8 cellular contexts compared by ENCODE assay signal in genomic region chr20:63863798-63864544, GRCh38. TPM values are rescaled to one million over a fixed set of nuclear protein-coding genes. Genes with fewer than 3 reads are reported as not detected.
DNase-seq lines count a peak whose midpoint lies in the region; ATAC-seq and TF ChIP-seq lines count a peak whose summit lies in the region.

No MANE protein-coding gene starts in this region.

- peaks cover under 1% of the 10 kb centered on the region for H3K27me3 Mint-ChIP-seq in neural progenitor cell (ENCODE audit: insufficient read depth, low read depth)

- CTCF ChIA-PET in RWPE1 (lab: Yijun Ruan, JAX), result interaction anchor here (0.6 to 2.4 kb wide), 11 partner anchors 9 to 1141 kb away, joined by 3 to 11 read pairs (median 4); partner anchors contain the start of gene LIME1

- no peaks in the 10 kb centered on the region for H3K36me3 ChIP-seq in neural progenitor cell
- H3K36me3 ChIP-seq in stomach smooth muscle (ENCODE audit: control insufficient read depth in 2 of 2, insufficient read depth in 2 of 2, low read length in 2 of 2), result peaks cover 3 to 5% of the 10 kb centered on the region in 2 donors

- no peaks in the 10 kb centered on the region for H3K27me3 ChIP-seq in neural progenitor cell
- peaks cover 0 to under 1% of the 10 kb centered on the region in 2 donors for H3K27me3 ChIP-seq in stomach smooth muscle (ENCODE audit: control insufficient read depth in 1 of 2, insufficient read depth in 2 of 2, low read length in 2 of 2)

- no peak overlapping the region for H3K27ac Mint-ChIP-seq in neural progenitor cell

- peaks cover 24% of the 10 kb centered on the region for H3F3A ChIP-seq in neural progenitor cell (ENCODE audit: low read depth)

- peak overlapping the region; percentile 96 for H3K27ac ChIP-seq in RWPE1
- no peak overlapping the region for H3K27ac ChIP-seq in neural progenitor cell
- peak overlapping the region; percentile 85 for H3K27ac ChIP-seq in stomach smooth muscle (ENCODE audit: low read length)

- DNase-seq in DMS53 treated with DMSO at 0.1 percent for 48 hours (lab: John Stamatoyannopoulos, UW; ENCODE audit: unreplicated experiment) (peak; percentile 76), KBM-7 (peak; percentile 97), RWPE1 (ENCODE audit: low spot score) (peak; percentile 78), fibroblast of villous mesenchyme (ENCODE audit: low read depth) (peak; percentile 84), neural progenitor cell (ENCODE audit: low spot score) (peak; percentile 91)
- peak; percentile 74 for DNase-seq in activated effector memory CD4-positive, alpha-beta T cell treated with Interleukin-2 at 50 U/mL for 16 hours

- peak overlapping the region; percentile 64 for H2AFZ ChIP-seq in neural progenitor cell (replicated peaks)

- peak; percentile 73 for ATAC-seq in GM21515 (IDR thresholded peaks at IDR 0.05; ENCODE audit: unreplicated experiment)

- H3K9me3 Mint-ChIP-seq in neural progenitor cell, result no peaks in the 10 kb centered on the region

- peak; percentile 94 for TF ChIP-seq CTCF in RWPE1 (conservative IDR thresholded peaks at IDR 0.05; ENCODE audit: low read depth)
- peak; percentile 68 for TF ChIP-seq CTCF in fibroblast of villous mesenchyme (IDR thresholded peaks at IDR 0.05; ENCODE audit: insufficient read depth, low read depth, low read length)
- peak; percentile 65 for TF ChIP-seq CTCF in neural progenitor cell (IDR thresholded peaks at IDR 0.05)

- H3K9me3 ChIP-seq in neural progenitor cell (ENCODE audit: low read depth) (no peaks in the 10 kb centered on the region), stomach smooth muscle (ENCODE audit: control insufficient read depth in 2 of 2, low read length in 2 of 2) (no peaks in the 10 kb centered on the region)

- peak overlapping the region; percentile 35 for H3K9ac ChIP-seq in neural progenitor cell
- peak overlapping the region; percentile 83 to 94 for H3K9ac ChIP-seq in stomach smooth muscle (ENCODE audit: low read length in 2 of 2)

- H3K4me3 Mint-ChIP-seq in neural progenitor cell, result peak overlapping the region; percentile 98

- H3K4me3 ChIP-seq in fibroblast of villous mesenchyme (ENCODE audit: low read depth, low read length) (peak overlapping the region; percentile 70), neural progenitor cell (peak overlapping the region; percentile 79), stomach smooth muscle (ENCODE audit: low read length in 2 of 2) (peak overlapping the region; percentile 91 to 94)

- in situ Hi-C loops in KBM-7 (cut with MboI; ENCODE audit: low pct_unique_long_range_greater_than_20kb, low sequenced_read_pairs), result no loop called here

- H3K4me2 ChIP-seq in neural progenitor cell, result peak overlapping the region; percentile 87

- H3K4me1 ChIP-seq in neural progenitor cell (peaks cover 13% of the 10 kb centered on the region), stomach smooth muscle (ENCODE audit: control insufficient read depth, insufficient read depth, low read length) (peaks cover 23% of the 10 kb centered on the region)

- peaks cover 6% of the 10 kb centered on the region for H3K36me3 Mint-ChIP-seq in neural progenitor cell

- peaks cover 37% of the 10 kb centered on the region for H3K79me2 ChIP-seq in neural progenitor cell (ENCODE audit: low read depth)

- POLR2A ChIA-PET in RWPE1 (lab: Yijun Ruan, JAX; ENCODE audit: low non-redundant PET), result interaction anchor here (0.6 to 2.5 kb wide), 8 partner anchors 10 to 117 kb away, joined by 3 to 10 read pairs (median 3); partner anchors contain the start of gene PRPF6

- no peaks in the 10 kb centered on the region for H4K20me1 ChIP-seq in neural progenitor cell (ENCODE audit: low read depth)

- H3K4me1 Mint-ChIP-seq in neural progenitor cell, result peaks cover 24% of the 10 kb centered on the region

RNA-seq across cellular contexts. Expression of gene TPD52L2, which starts 1.1 kb away (rescaled TPM):
- total RNA-seq in fibroblast of villous mesenchyme (103 and 115 TPM in 2 replicates), neural progenitor cell (ENCODE audit: low replicate concordance) (66.6 and 80.1 TPM in 2 replicates)

RNA-seq across cellular contexts. Expression of gene ABHD16B, which starts 2.7 kb away (rescaled TPM):
- not detected in 2 replicates for total RNA-seq in fibroblast of villous mesenchyme
- total RNA-seq in neural progenitor cell (ENCODE audit: low replicate concordance), result not detected in 2 replicates

RNA-seq across cellular contexts. Expression of gene DNAJC5, which starts 31.0 kb away (rescaled TPM):
- total RNA-seq in fibroblast of villous mesenchyme (51.2 and 61.7 TPM in 2 replicates), neural progenitor cell (ENCODE audit: low replicate concordance) (17.2 and 37.9 TPM in 2 replicates)

RNA-seq across cellular contexts. Expression of gene ZBTB46, which starts 32.9 kb away (rescaled TPM):
- total RNA-seq in fibroblast of villous mesenchyme (13.8 and 21.3 TPM in 2 replicates), neural progenitor cell (ENCODE audit: low replicate concordance) (8.1 and 13.9 TPM in 2 replicates)
